Comparison of ENCODE assay signal across 20 cellular contexts in genomic region chr7:15558747-15559146, GRCh38. TPM values are rescaled to one million over a fixed set of nuclear protein-coding genes. Genes with fewer than 3 reads are reported as not detected.
A peak's percentile ranks its signal among the peaks of the same experiment; 100 is the strongest.
DNase-seq lines count a peak whose midpoint lies in the region; ATAC-seq, FAIRE-seq and TF ChIP-seq lines count a peak whose summit lies in the region.
"Had no signal": no experiment of that assay in that cellular context is flagged by ENCODE, and none has a peak within 500 bp of the region (broad histone marks: within the 10 kb centered on the region; RNA-seq: fewer than 3 reads in every experiment).

No MANE protein-coding gene starts in this region.

- no peaks in the 10 kb centered on the region for H3K36me3 Mint-ChIP-seq in HFFc6 (ENCODE audit: low read depth)
- H3K36me3 Mint-ChIP-seq in activated T-helper 2 cell treated with anti-CD3 and anti-CD28 coated beads, Interferon-gamma antibody, Interleukin-2, Interleukin-4, amounts not matched to agents 10 μg/mL and 5 μg/mL and 100 μg/mL, durations not matched to agents 14 hours and 24 hours and 36 hours (ENCODE audit: low read depth) = no peaks in the 10 kb centered on the region

- no peaks in the 10 kb centered on the region for H3K27me3 Mint-ChIP-seq in HFFc6 (ENCODE audit: insufficient read depth)
- no peaks in the 10 kb centered on the region for H3K27me3 Mint-ChIP-seq in activated T-helper 2 cell treated with anti-CD3 and anti-CD28 coated beads, Interferon-gamma antibody, Interleukin-2, Interleukin-4, amounts not matched to agents 10 μg/mL and 5 μg/mL and 100 μg/mL, durations not matched to agents 14 hours and 24 hours and 36 hours (ENCODE audit: low read depth)
- H3K27me3 Mint-ChIP-seq: activated T-cell treated with anti-CD3 and anti-CD28 coated beads, Interleukin-2, amount 50 U/mL, for 24 hours had no signal

- intact Hi-C loops in activated T-helper 2 cell treated with anti-CD3 and anti-CD28 coated beads, Interferon-gamma antibody, Interleukin-2, Interleukin-4, amounts not matched to agents 10 μg/mL and 5 μg/mL and 100 μg/mL, durations not matched to agents 14 hours and 24 hours and 36 hours (cut with micrococcal nuclease) = no loop called here

- H3K27ac Mint-ChIP-seq in HFFc6 = no peak overlapping the region
- H3K27ac Mint-ChIP-seq in activated T-helper 2 cell treated with anti-CD3 and anti-CD28 coated beads, Interferon-gamma antibody, Interleukin-2, Interleukin-4, amounts not matched to agents 10 μg/mL and 5 μg/mL and 100 μg/mL, durations not matched to agents 14 hours and 24 hours and 36 hours = no peak overlapping the region
- H3K27ac Mint-ChIP-seq: activated T-cell treated with anti-CD3 and anti-CD28 coated beads, Interleukin-2, amount 50 U/mL, for 24 hours had no signal

- no peak overlapping the region for H3K4me3 ChIP-seq in bronchial epithelial cell (ENCODE audit: low read depth, low read length)
- H3K4me3 ChIP-seq: hepatocyte, pancreas had no signal

- H3K4me3 Mint-ChIP-seq in HFFc6 = no peak overlapping the region
- no peak overlapping the region for H3K4me3 Mint-ChIP-seq in activated T-helper 2 cell treated with anti-CD3 and anti-CD28 coated beads, Interferon-gamma antibody, Interleukin-2, Interleukin-4, amounts not matched to agents 10 μg/mL and 5 μg/mL and 100 μg/mL, durations not matched to agents 14 hours and 24 hours and 36 hours (ENCODE audit: low read depth)
- H3K4me3 Mint-ChIP-seq: activated T-cell treated with anti-CD3 and anti-CD28 coated beads, Interleukin-2, amount 50 U/mL, for 24 hours had no signal

- TF ChIP-seq CTCF in HFFc6 (IDR thresholded peaks at IDR 0.05) (no peak), bronchial epithelial cell (IDR thresholded peaks at IDR 0.05; ENCODE audit: insufficient read depth, low read length, severe bottlenecking) (no peak)

- no peaks in the 10 kb centered on the region for H3K9me3 Mint-ChIP-seq in HFFc6
- peaks cover 12% of the 10 kb centered on the region for H3K9me3 Mint-ChIP-seq in activated T-helper 2 cell treated with anti-CD3 and anti-CD28 coated beads, Interferon-gamma antibody, Interleukin-2, Interleukin-4, amounts not matched to agents 10 μg/mL and 5 μg/mL and 100 μg/mL, durations not matched to agents 14 hours and 24 hours and 36 hours

- DNase-seq in AG08395 (ENCODE audit: low spot score) = peak; percentile 22
- DNase-seq in HFFc6 = peak; percentile 44
- peak; percentile 57 for DNase-seq in bronchial epithelial cell (ENCODE audit: low read depth)
- DNase-seq in kidney tubule cell (ENCODE audit: low spot score) = peak; percentile 60
- no peak for DNase-seq in activated T-helper 2 cell treated with anti-CD3 and anti-CD28 coated beads, Interferon-gamma antibody, Interleukin-2, Interleukin-4, amounts not matched to agents 10 μg/mL and 5 μg/mL and 100 μg/mL, durations not matched to agents 14 hours and 24 hours and 36 hours (ENCODE audit: low spot score)
- DNase-seq in NCI-H1092 (lab: John Stamatoyannopoulos, UW) = no peak
- no peak for DNase-seq in NCI-H510A treated with DMSO at 0.1 percent for 48 hours (lab: John Stamatoyannopoulos, UW)
- DNase-seq: activated CD4-positive, alpha-beta T cell treated with anti-CD3 and anti-CD28 coated beads, Interleukin-2, amount 50 U/mL, for 4 hours; activated T-cell treated with anti-CD3 and anti-CD28 coated beads, Interleukin-2, amount 50 U/mL, for 24 hours; Caco-2; erythroblast; left colon; NCI-H1105; pancreas; SK-N-SH; stimulated activated CD4-positive, alpha-beta T cell treated with anti-CD3 and anti-CD28 coated beads, Interleukin-12 subunit alpha, Interleukin-12 subunit beta, amount 100 ng/mL, for 4 hours; stimulated activated naive CD4-positive, alpha-beta T cell had no signal

- H3K4me1 Mint-ChIP-seq in HFFc6 (ENCODE audit: low read depth) = peaks cover 67% of the 10 kb centered on the region
- no peaks in the 10 kb centered on the region for H3K4me1 Mint-ChIP-seq in activated T-helper 2 cell treated with anti-CD3 and anti-CD28 coated beads, Interferon-gamma antibody, Interleukin-2, Interleukin-4, amounts not matched to agents 10 μg/mL and 5 μg/mL and 100 μg/mL, durations not matched to agents 14 hours and 24 hours and 36 hours (ENCODE audit: low read depth)

- H3K27me3 ChIP-seq in bronchial epithelial cell (ENCODE audit: control insufficient read depth, insufficient read depth, low read length) = no peaks in the 10 kb centered on the region
- H3K27me3 ChIP-seq: hepatocyte had no signal

- H3K36me3 ChIP-seq in bronchial epithelial cell (ENCODE audit: control insufficient read depth, insufficient read depth, low read length) = no peaks in the 10 kb centered on the region
- H3K36me3 ChIP-seq: pancreas had no signal

- FAIRE-seq in bronchial epithelial cell (lab: Jason Lieb, UNC) = no peak
- FAIRE-seq: colon had no signal

- no peak for ATAC-seq in HG02798 (IDR thresholded peaks at IDR 0.05; ENCODE audit: poor library complexity, unreplicated experiment)
- ATAC-seq: left colon, pancreas had no signal

RNA-seq across cellular contexts. Expression of gene AGMO, which starts 3.1 kb away (rescaled TPM):
- total RNA-seq in HFFc6 (2021; fragmentation: NEBNext Ultra II Directional; extraction: Animal tissue kit (Norgen Biotek cat#: 25700)) = under 1 TPM in 2 of 6 experiments, not detected in 4; 0.07 to 0.09 TPM
- under 0.01 and 0.26 TPM in 2 replicates for total RNA-seq in bronchial epithelial cell
- not detected in 2 replicates for total RNA-seq in activated T-helper 2 cell treated with anti-CD3 and anti-CD28 coated beads, Interferon-gamma antibody, Interleukin-2, Interleukin-4, amounts not matched to agents 10 μg/mL and 5 μg/mL and 100 μg/mL, durations not matched to agents 14 hours and 24 hours and 36 hours

Comparison
In these comparisons a context has a peak if more than half of its experiments do, and no peak if none do; other contexts are left out.
1. DNase-seq: peak in AG08395 (single experiment), HFFc6 (single experiment), bronchial epithelial cell (single experiment) and kidney tubule cell (single experiment); none in activated T-helper 2 cell treated with anti-CD3 and anti-CD28 coated beads, Interferon-gamma antibody, Interleukin-2, Interleukin-4, amounts not matched to agents 10 μg/mL and 5 μg/mL and 100 μg/mL, durations not matched to agents 14 hours and 24 hours and 36 hours (single experiment), NCI-H1092 (single experiment) and NCI-H510A treated with DMSO at 0.1 percent for 48 hours (single experiment).